Comparison of ENCODE assay signal across 1 cellular context in genomic region chr17:72345536-72345935, GRCh38.
TF ChIP-seq lines count a peak whose summit lies in the region.

No MANE protein-coding gene starts in this region.

TF ChIP-seq in IMR-90, 13 proteins besides CTCF, POLR2A, EP300 and RAD21 (continued from another document):
- TF ChIP-seq USF2 (IDR thresholded peaks at IDR 0.05; ENCODE audit: low read depth, low read length) (no peak), ELK1 (IDR thresholded peaks at IDR 0.05; ENCODE audit: borderline replicate concordance, low read depth, low read length) (no peak), CEBPB (IDR thresholded peaks at IDR 0.05; ENCODE audit: low read depth, low read length) (no peak), MAZ (IDR thresholded peaks at IDR 0.05; ENCODE audit: borderline replicate concordance, low read depth, low read length) (no peak), FOS (IDR thresholded peaks at IDR 0.05; ENCODE audit: low read depth, low read length) (no peak), MAFK (IDR thresholded peaks at IDR 0.05; ENCODE audit: low read depth, low read length) (no peak), NFE2L2 (IDR thresholded peaks at IDR 0.05; ENCODE audit: low read depth, low read length) (no peak), RCOR1 (IDR thresholded peaks at IDR 0.05; ENCODE audit: insufficient replicate concordance, low read length) (no peak), MXI1 (IDR thresholded peaks at IDR 0.05; ENCODE audit: borderline replicate concordance, low read depth, low read length) (no peak), RFX5 (IDR thresholded peaks at IDR 0.05; ENCODE audit: low read depth, low read length) (no peak)
